In the genomic region with DNA sequence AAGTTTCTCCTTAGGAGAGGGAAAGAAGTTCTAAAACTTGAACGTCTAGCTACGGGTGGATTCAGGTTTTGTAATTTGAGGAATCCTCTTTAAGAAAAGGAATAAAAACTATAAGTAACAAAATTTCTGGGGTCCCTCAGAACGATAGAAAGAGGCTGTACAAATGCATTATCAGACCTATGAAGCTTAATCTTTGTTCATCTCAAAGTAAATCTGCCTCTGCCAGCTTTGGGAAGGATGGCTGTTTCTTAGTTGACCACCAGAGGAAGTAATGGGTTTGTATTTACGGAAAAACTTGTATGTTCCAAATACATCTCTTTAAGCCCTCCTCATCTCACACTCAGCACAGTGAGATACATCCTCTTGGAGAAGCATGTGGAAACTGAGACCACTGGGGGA, we compare ENCODE assay signal across 8 cellular contexts. TPM values are rescaled to one million over a fixed set of nuclear protein-coding genes. Genes with fewer than 3 reads are reported as not detected.
DNase-seq lines count a peak whose midpoint lies in the region; ATAC-seq and TF ChIP-seq lines count a peak whose summit lies in the region.

No MANE protein-coding gene starts in this region.

- H2BK15ac ChIP-seq in IMR-90 (ENCODE audit: low read depth, low read length) = no peak overlapping the region

- H3K4me3 ChIP-seq in IMR-90 (ENCODE audit: insufficient read depth, low read depth, low read length) (peak overlapping the region; percentile 83; the same call in 1 of the 2 replicates), gastrocnemius medialis (peak overlapping the region; percentile 72 to 88 (median 78)), mucosa of descending colon (no peak overlapping the region)

- TF ChIP-seq RAD21 in IMR-90 (IDR thresholded peaks at IDR 0.05; ENCODE audit: low read length) = peak; percentile 24; the same call in 1 of the 2 replicates

- no peak overlapping the region for H2BK20ac ChIP-seq in IMR-90 (ENCODE audit: low read depth, low read length)

- H3K56ac ChIP-seq in IMR-90 (ENCODE audit: extremely low read depth, insufficient read depth, low read length) = no peak overlapping the region

- no TSS peak for BruUV-seq in IMR-90 (replicated peaks; lab: Mats Ljungman, UMichigan)

- H2AK9ac ChIP-seq in IMR-90 (replicated peaks; ENCODE audit: low read depth, low read length, poor library complexity) = no peak overlapping the region

- CTCF ChIA-PET in IMR-90 (lab: Yijun Ruan, JAX) = interaction anchor here (0.6 to 2.5 kb wide), 5 partner anchors 10 to 57 kb away, joined by 3 to 13 read pairs (median 6); no protein-coding TSS in a partner anchor

- intact Hi-C loops in IMR-90 (cut with micrococcal nuclease) = loop anchor here (10.0 kb wide), 1 partner anchor 336 kb away; no protein-coding TSS in a partner anchor
- intact Hi-C loops in gastrocnemius medialis (cut with DNase I; ENCODE audit: low total_unique reads) = loop anchor here (2.0 kb wide), 1 partner anchor 174 kb away; a partner anchor contains a TSS
- intact Hi-C loops in mucosa of descending colon (cut with DNase I, micrococcal nuclease) = no loop called here

- no peaks in the 10 kb centered on the region for H3K9me3 ChIP-seq in IMR-90 (ENCODE audit: control insufficient read depth, insufficient read depth, low read length)
- H3K9me3 ChIP-seq in gastrocnemius medialis = no peaks in the 10 kb centered on the region
- no peaks in the 10 kb centered on the region for H3K9me3 ChIP-seq in mucosa of descending colon

- H3K36me3 ChIP-seq in IMR-90 (ENCODE audit: control insufficient read depth, insufficient read depth, low read length) (no peaks in the 10 kb centered on the region), gastrocnemius medialis (no peaks in the 10 kb centered on the region), mucosa of descending colon (ENCODE audit: low read depth) (no peaks in the 10 kb centered on the region)

- in situ Hi-C loops in IMR-90 (cut with MboI; ENCODE audit: low sequenced_read_pairs) = no loop called here
- in situ Hi-C loops in gastrocnemius medialis (cut with MboI; ENCODE audit: low sequenced_read_pairs in 4 of 4) = loop anchor here in 1 of 4 donors (10.0 kb wide), 1 partner anchor 174 kb away; a partner anchor contains a TSS

- TF ChIP-seq CTCF in IMR-90 (conservative IDR thresholded peaks at IDR 0.05; ENCODE audit: low read depth, low read length) (peak; percentile 44), VCaP (conservative IDR thresholded peaks at IDR 0.05) (peak; percentile 53; the same call in 1 of the 2 replicates), gastrocnemius medialis (IDR thresholded peaks at IDR 0.05 in 4 of 5, conservative IDR thresholded peaks at IDR 0.05 in 1 of 5) (peak in 1 of 5 experiments; percentile 20), mucosa of descending colon (IDR thresholded peaks at IDR 0.05) (no peak)

- POLR2A ChIA-PET in IMR-90 (lab: Charles Lee; ENCODE audit: unreplicated experiment) = no interaction called here

- H3K23ac ChIP-seq in IMR-90 (ENCODE audit: low read depth, low read length) = no peak overlapping the region

- H2BK5ac ChIP-seq in IMR-90 (ENCODE audit: low read depth, low read length, poor library complexity, severe bottlenecking) = no peak overlapping the region

- H3K79me1 ChIP-seq in IMR-90 (ENCODE audit: low read depth in 1 of 2, low read length in 2 of 2) = no peaks in the 10 kb centered on the region

- dilution Hi-C loops in IMR-90 (cut with HindIII; ENCODE audit: low sequenced_read_pairs, unreplicated experiment) = no loop called here

- no peaks in the 10 kb centered on the region for H4K20me1 ChIP-seq in IMR-90 (ENCODE audit: insufficient read depth, low read length)

- H3K4me1 ChIP-seq in IMR-90 (ENCODE audit: control insufficient read depth, insufficient read depth, low read length) = no peaks in the 10 kb centered on the region
- peaks cover 11 to 12% of the 10 kb centered on the region in 2 donors for H3K4me1 ChIP-seq in gastrocnemius medialis
- peaks cover 5% of the 10 kb centered on the region for H3K4me1 ChIP-seq in mucosa of descending colon (ENCODE audit: low read depth)

- peak overlapping the region; percentile 82 for H2AFZ ChIP-seq in IMR-90 (replicated peaks; ENCODE audit: low read length, poor library complexity)

- H4K5ac ChIP-seq in IMR-90 (ENCODE audit: low read depth, low read length) = no peak overlapping the region

- no peak overlapping the region for H2BK120ac ChIP-seq in IMR-90 (ENCODE audit: low read depth, low read length)

- peak; percentile 71 for DNase-seq in ELR (ENCODE audit: low read depth)
- peak; percentile 53 for DNase-seq in IMR-90
- peak; percentile 39 for DNase-seq in glomerular visceral epithelial cell (ENCODE audit: extremely low spot score)
- DNase-seq in gastrocnemius medialis = no peak
- no peak for DNase-seq in mucosa of descending colon
- no peak for DNase-seq in UCSD-AML1 (lab: John Stamatoyannopoulos, UW; ENCODE audit: unreplicated experiment)

- H3K4ac ChIP-seq in IMR-90 (ENCODE audit: low read depth, low read length) = no peak overlapping the region

- H3K9ac ChIP-seq in IMR-90 (ENCODE audit: low read depth, low read length) = no peak overlapping the region

- H2AK5ac ChIP-seq in IMR-90 (ENCODE audit: low read depth, low read length) = no peak overlapping the region

- no CpG with 5 or more reads among the region's 4 CpGs for WGBS in IMR-90 (ENCODE audit: extremely low coverage in 2 of 2, insufficient read length in 1 of 2), 2 experiments

- peak overlapping the region; percentile 37 to 68; a peak in 2 of 4 replicates for H4K8ac ChIP-seq in IMR-90 (ENCODE audit: low read depth in 2 of 2, low read length in 2 of 2)

- ATAC-seq in IMR-90 (ENCODE audit: low read depth) = peak; percentile 24; the same call in 1 of the 2 replicates
- ATAC-seq in gastrocnemius medialis = no peak
- no peak for ATAC-seq in mucosa of descending colon
- ATAC-seq in HG02840 (IDR thresholded peaks at IDR 0.05; ENCODE audit: low FRiP score, unreplicated experiment) = no peak

- H3K14ac ChIP-seq in IMR-90 (replicated peaks; ENCODE audit: low read depth, low read length) = no peak overlapping the region

- no peak overlapping the region for H3K27ac ChIP-seq in IMR-90 (ENCODE audit: insufficient read depth, low read length)
- peak overlapping the region; percentile 82 for H3K27ac ChIP-seq in VCaP
- H3K27ac ChIP-seq in gastrocnemius medialis = peak overlapping the region in 3 of 4 donors; percentile 87 to 96 (median 92)

- peak overlapping the region; percentile 99 for H3K4me2 ChIP-seq in IMR-90 (ENCODE audit: low read depth, low read length)

- no peak overlapping the region for H3K18ac ChIP-seq in IMR-90 (ENCODE audit: low read depth, low read length)

- no peak overlapping the region for H4K91ac ChIP-seq in IMR-90 (ENCODE audit: insufficient read depth, low read depth, low read length)

- no peaks in the 10 kb centered on the region for H3K27me3 ChIP-seq in IMR-90 (ENCODE audit: control insufficient read depth, insufficient read depth, low read length)
- H3K27me3 ChIP-seq in gastrocnemius medialis = no peaks in the 10 kb centered on the region

- TF ChIP-seq POLR2A in IMR-90 (IDR thresholded peaks at IDR 0.05; ENCODE audit: low read depth, low read length) (no peak), gastrocnemius medialis (IDR thresholded peaks at IDR 0.05) (no peak)

- peaks cover 2% of the 10 kb centered on the region for H3K9me1 ChIP-seq in IMR-90 (ENCODE audit: insufficient read depth, low read length)

TF ChIP-seq in IMR-90, 13 proteins besides CTCF, POLR2A, EP300 and RAD21:
- no peak for TF ChIP-seq RCOR1 (IDR thresholded peaks at IDR 0.05; ENCODE audit: insufficient replicate concordance, low read length)
- no peak for TF ChIP-seq NFE2L2 (IDR thresholded peaks at IDR 0.05; ENCODE audit: low read depth, low read length)
- no peak for TF ChIP-seq MAZ (IDR thresholded peaks at IDR 0.05; ENCODE audit: borderline replicate concordance, low read depth, low read length)
- no peak for TF ChIP-seq FOS (IDR thresholded peaks at IDR 0.05; ENCODE audit: low read depth, low read length)
- TF ChIP-seq CHD1 (IDR thresholded peaks at IDR 0.05; ENCODE audit: low read depth, low read length) = no peak

RNA-seq across cellular contexts. Expression of a gene that starts 0.9 kb away (rescaled TPM):
- total RNA-seq in IMR-90 (2012; rRNA removed) (4.1 and 4.7 TPM in 2 replicates), gastrocnemius medialis (1 to 10 TPM; 2.2 to 7.0 (median 4.4) TPM), mucosa of descending colon (1 to 10 TPM; 2.0 to 4.2 (median 3.1) TPM)
- polyA plus RNA-seq in IMR-90 (2012; rRNA removed) = 4.2 and 5.4 TPM in 2 replicates
- 1.2 and 1.7 TPM in 2 replicates for polyA plus RNA-seq in IMR-90 (2012; cell fraction: cytosol; rRNA removed)
- 1.6 and 7.1 TPM in 2 replicates for polyA plus RNA-seq in IMR-90 (2012; cell fraction: nucleus; rRNA removed; ENCODE audit: low replicate concordance)

RNA-seq across cellular contexts. Expression of a gene that starts 27.0 kb away (rescaled TPM):
- total RNA-seq in IMR-90 (2012; rRNA removed) (12.2 and 16.4 TPM in 2 replicates), gastrocnemius medialis (1 to 10 TPM; 4.2 to 9.6 (median 6.8) TPM), mucosa of descending colon (1 to 10 TPM; 5.0 to 7.4 (median 6.4) TPM)
- 4.0 and 5.9 TPM in 2 replicates for polyA plus RNA-seq in IMR-90 (2012; rRNA removed)
- 0.79 and 1.4 TPM in 2 replicates for polyA plus RNA-seq in IMR-90 (2012; cell fraction: cytosol; rRNA removed)
- 0.58 and 8.4 TPM in 2 replicates for polyA plus RNA-seq in IMR-90 (2012; cell fraction: nucleus; rRNA removed; ENCODE audit: low replicate concordance)

RNA-seq across cellular contexts. Expression of a gene that starts 27.5 kb away (rescaled TPM):
- 2.9 and 4.2 TPM in 2 replicates for total RNA-seq in IMR-90 (2012; rRNA removed)
- 4.4 and 5.1 TPM in 2 replicates for polyA plus RNA-seq in IMR-90 (2012; rRNA removed)
- 0.87 and 1.2 TPM in 2 replicates for polyA plus RNA-seq in IMR-90 (2012; cell fraction: cytosol; rRNA removed)
- polyA plus RNA-seq in IMR-90 (2012; cell fraction: nucleus; rRNA removed; ENCODE audit: low replicate concordance) = 4.0 and 12.1 TPM in 2 replicates
- total RNA-seq in gastrocnemius medialis = 10 to 100 TPM in 1 of 4 donors, 1 to 10 TPM in 3; 4.3 to 11.0 (median 7.7) TPM
- 10 to 100 TPM; 10.8 to 15.3 (median 13.4) TPM for total RNA-seq in mucosa of descending colon

RNA-seq across cellular contexts. Expression of a gene that starts 27.7 kb away (rescaled TPM):
- total RNA-seq in IMR-90 (2012; rRNA removed) (9.2 and 10.6 TPM in 2 replicates), gastrocnemius medialis (10 to 100 TPM; 16.2 to 40.2 (median 22.0) TPM), mucosa of descending colon (10 to 100 TPM; 34.8 to 48.9 (median 38.2) TPM)
- polyA plus RNA-seq in IMR-90 (2012; rRNA removed) = 3.8 and 6.2 TPM in 2 replicates
- polyA plus RNA-seq in IMR-90 (2012; cell fraction: cytosol; rRNA removed) = 0.84 and 1.6 TPM in 2 replicates
- polyA plus RNA-seq in IMR-90 (2012; cell fraction: nucleus; rRNA removed; ENCODE audit: low replicate concordance) = 0.72 and 6.5 TPM in 2 replicates

Comparison
In these comparisons a context has a peak if more than half of its experiments do, and no peak if none do; other contexts are left out.
1. DNase-seq: peak in ELR (single experiment), IMR-90 (single experiment) and glomerular visceral epithelial cell (single experiment); none in gastrocnemius medialis (0 of 2), mucosa of descending colon (0 of 3) and UCSD-AML1 (single experiment).
2. intact Hi-C loops: an anchor here in IMR-90 (10.0 kb wide) and gastrocnemius medialis (2.0 kb wide); none called in mucosa of descending colon.